1 cellular context compared by ENCODE assay signal in genomic region chr17:77286391-77286640, GRCh38.
A peak's percentile ranks its signal among the peaks of the same experiment; 100 is the strongest.
TF ChIP-seq lines count a peak whose summit lies in the region.

No MANE protein-coding gene starts in this region.

TF ChIP-seq in HepG2, 621 proteins besides CTCF, POLR2A, EP300 and RAD21 (continued from another document and continues in another):
- TF ChIP-seq HMGXB3 (CRISPR knock-in tag; IDR thresholded peaks at IDR 0.05; ENCODE audit: borderline replicate concordance) (no peak), SIN3B (IDR thresholded peaks at IDR 0.05; ENCODE audit: low read length) (0 out of 2 replicates have a peak, but pooled peaks have one; percentile 6), ZFP62 (CRISPR knock-in tag; IDR thresholded peaks at IDR 0.05) (no peak), NCOA1 (CRISPR knock-in tag; IDR thresholded peaks at IDR 0.05) (peak; percentile 80; the same call in 1 of the 2 replicates), FOSL2 (CRISPR knock-in tag; IDR thresholded peaks at IDR 0.05) (no peak), ZNF616 (CRISPR knock-in tag; IDR thresholded peaks at IDR 0.05; ENCODE audit: low read depth) (0 out of 2 replicates have a peak, but pooled peaks have one; percentile 83), ZZZ3 (CRISPR knock-in tag; IDR thresholded peaks at IDR 0.05; ENCODE audit: borderline replicate concordance) (peak; percentile 7; the same call in 1 of the 2 replicates), ZNF7 (CRISPR knock-in tag; IDR thresholded peaks at IDR 0.05) (no peak), ZNF543 (CRISPR knock-in tag; IDR thresholded peaks at IDR 0.05) (peak; percentile 96), ZNF468 (CRISPR knock-in tag; IDR thresholded peaks at IDR 0.05) (no peak), ZNF264 (CRISPR knock-in tag; IDR thresholded peaks at IDR 0.05) (no peak), CAMTA2 (CRISPR knock-in tag; IDR thresholded peaks at IDR 0.05; ENCODE audit: borderline replicate concordance) (no peak), SCMH1 (CRISPR knock-in tag; IDR thresholded peaks at IDR 0.05; ENCODE audit: borderline replicate concordance) (no peak), NFRKB (IDR thresholded peaks at IDR 0.05) (no peak), NPAS2 (CRISPR knock-in tag; IDR thresholded peaks at IDR 0.05; ENCODE audit: borderline replicate concordance) (no peak), MAZ (IDR thresholded peaks at IDR 0.05; ENCODE audit: borderline replicate concordance, low read depth, low read length) (no peak), MAZ (CRISPR knock-in tag; IDR thresholded peaks at IDR 0.05; ENCODE audit: low read depth) (no peak), ZNF777 (CRISPR knock-in tag; IDR thresholded peaks at IDR 0.05) (0 out of 2 replicates have a peak, but pooled peaks have one; percentile 37), HOXA3 (CRISPR knock-in tag; IDR thresholded peaks at IDR 0.05) (no peak), AHR (CRISPR knock-in tag; IDR thresholded peaks at IDR 0.05) (no peak), ZNF383 (CRISPR knock-in tag; IDR thresholded peaks at IDR 0.05; ENCODE audit: borderline replicate concordance) (peak; percentile 98), MATR3 (CRISPR knock-in tag; IDR thresholded peaks at IDR 0.05) (no peak), TRIM24 (CRISPR knock-in tag; IDR thresholded peaks at IDR 0.05) (no peak), MAF1 (CRISPR knock-in tag; IDR thresholded peaks at IDR 0.05; ENCODE audit: borderline replicate concordance) (no peak), RBFOX2 (IDR thresholded peaks at IDR 0.05; ENCODE audit: low read depth, low read length) (no peak), ZNF644 (CRISPR knock-in tag; IDR thresholded peaks at IDR 0.05; ENCODE audit: low read depth) (no peak), ZNF816 (CRISPR knock-in tag; IDR thresholded peaks at IDR 0.05; ENCODE audit: borderline replicate concordance) (0 out of 2 replicates have a peak, but pooled peaks have one; percentile 50), ATF7-NPFF (CRISPR knock-in tag; IDR thresholded peaks at IDR 0.05; ENCODE audit: low read depth) (0 out of 2 replicates have a peak, but pooled peaks have one; percentile 25), FLYWCH1 (CRISPR knock-in tag; IDR thresholded peaks at IDR 0.05) (no peak), ZNF784 (CRISPR knock-in tag; IDR thresholded peaks at IDR 0.05; ENCODE audit: borderline replicate concordance) (no peak), CC2D1A (CRISPR knock-in tag; IDR thresholded peaks at IDR 0.05) (no peak), ARID5B (CRISPR knock-in tag; IDR thresholded peaks at IDR 0.05) (no peak), POGK (CRISPR knock-in tag; conservative IDR thresholded peaks at IDR 0.05) (no peak)
- TF ChIP-seq, protein P1, sequence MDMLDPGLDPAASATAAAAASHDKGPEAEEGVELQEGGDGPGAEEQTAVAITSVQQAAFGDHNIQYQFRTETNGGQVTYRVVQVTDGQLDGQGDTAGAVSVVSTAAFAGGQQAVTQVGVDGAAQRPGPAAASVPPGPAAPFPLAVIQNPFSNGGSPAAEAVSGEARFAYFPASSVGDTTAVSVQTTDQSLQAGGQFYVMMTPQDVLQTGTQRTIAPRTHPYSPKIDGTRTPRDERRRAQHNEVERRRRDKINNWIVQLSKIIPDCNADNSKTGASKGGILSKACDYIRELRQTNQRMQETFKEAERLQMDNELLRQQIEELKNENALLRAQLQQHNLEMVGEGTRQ (IDR thresholded peaks at IDR 0.05; ENCODE audit: low read depth, low read length), result no peak
- TF ChIP-seq, protein P1 (CRISPR knock-in tag; IDR thresholded peaks at IDR 0.05; ENCODE audit: borderline replicate concordance), result no peak
- TF ChIP-seq, protein P2, sequence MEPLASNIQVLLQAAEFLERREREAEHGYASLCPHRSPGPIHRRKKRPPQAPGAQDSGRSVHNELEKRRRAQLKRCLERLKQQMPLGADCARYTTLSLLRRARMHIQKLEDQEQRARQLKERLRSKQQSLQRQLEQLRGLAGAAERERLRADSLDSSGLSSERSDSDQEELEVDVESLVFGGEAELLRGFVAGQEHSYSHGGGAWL (CRISPR knock-in tag; IDR thresholded peaks at IDR 0.05), result no peak
- TF ChIP-seq, protein P3, sequence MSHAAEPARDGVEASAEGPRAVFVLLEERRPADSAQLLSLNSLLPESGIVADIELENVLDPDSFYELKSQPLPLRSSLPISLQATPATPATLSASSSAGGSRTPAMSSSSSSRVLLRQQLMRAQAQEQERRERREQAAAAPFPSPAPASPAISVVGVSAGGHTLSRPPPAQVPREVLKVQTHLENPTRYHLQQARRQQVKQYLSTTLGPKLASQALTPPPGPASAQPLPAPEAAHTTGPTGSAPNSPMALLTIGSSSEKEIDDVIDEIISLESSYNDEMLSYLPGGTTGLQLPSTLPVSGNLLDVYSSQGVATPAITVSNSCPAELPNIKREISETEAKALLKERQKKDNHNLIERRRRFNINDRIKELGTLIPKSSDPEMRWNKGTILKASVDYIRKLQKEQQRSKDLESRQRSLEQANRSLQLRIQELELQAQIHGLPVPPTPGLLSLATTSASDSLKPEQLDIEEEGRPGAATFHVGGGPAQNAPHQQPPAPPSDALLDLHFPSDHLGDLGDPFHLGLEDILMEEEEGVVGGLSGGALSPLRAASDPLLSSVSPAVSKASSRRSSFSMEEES (CRISPR knock-in tag; IDR thresholded peaks at IDR 0.05), result no peak
- TF ChIP-seq, protein P4, sequence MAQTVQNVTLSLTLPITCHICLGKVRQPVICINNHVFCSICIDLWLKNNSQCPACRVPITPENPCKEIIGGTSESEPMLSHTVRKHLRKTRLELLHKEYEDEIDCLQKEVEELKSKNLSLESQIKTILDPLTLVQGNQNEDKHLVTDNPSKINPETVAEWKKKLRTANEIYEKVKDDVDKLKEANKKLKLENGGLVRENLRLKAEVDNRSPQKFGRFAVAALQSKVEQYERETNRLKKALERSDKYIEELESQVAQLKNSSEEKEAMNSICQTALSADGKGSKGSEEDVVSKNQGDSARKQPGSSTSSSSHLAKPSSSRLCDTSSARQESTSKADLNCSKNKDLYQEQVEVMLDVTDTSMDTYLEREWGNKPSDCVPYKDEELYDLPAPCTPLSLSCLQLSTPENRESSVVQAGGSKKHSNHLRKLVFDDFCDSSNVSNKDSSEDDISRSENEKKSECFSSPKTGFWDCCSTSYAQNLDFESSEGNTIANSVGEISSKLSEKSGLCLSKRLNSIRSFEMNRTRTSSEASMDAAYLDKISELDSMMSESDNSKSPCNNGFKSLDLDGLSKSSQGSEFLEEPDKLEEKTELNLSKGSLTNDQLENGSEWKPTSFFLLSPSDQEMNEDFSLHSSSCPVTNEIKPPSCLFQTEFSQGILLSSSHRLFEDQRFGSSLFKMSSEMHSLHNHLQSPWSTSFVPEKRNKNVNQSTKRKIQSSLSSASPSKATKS (CRISPR knock-in tag; IDR thresholded peaks at IDR 0.05), result no peak
